In genomic region chr12:103838254-103838914, GRCh38 we compare ENCODE assay signal across 21 cellular contexts. TPM values are rescaled to one million over a fixed set of nuclear protein-coding genes. Genes with fewer than 3 reads are reported as not detected.
DNase-seq lines count a peak whose midpoint lies in the region; ATAC-seq and TF ChIP-seq lines count a peak whose summit lies in the region.
"Had no signal": no experiment of that assay in that cellular context is flagged by ENCODE, and none has a peak within 500 bp of the region (broad histone marks: within the 10 kb centered on the region; RNA-seq: fewer than 3 reads in every experiment).

No MANE protein-coding gene starts in this region.

- H3K4me1 Mint-ChIP-seq in activated naive CD8-positive, alpha-beta T cell (ENCODE audit: low read depth) = peaks cover 25% of the 10 kb centered on the region
- H3K4me1 Mint-ChIP-seq in activated naive CD8-positive, alpha-beta T cell treated with anti-CD3 and anti-CD28 coated beads for 36 hours = peaks cover 17% of the 10 kb centered on the region
- peaks cover 51% of the 10 kb centered on the region for H3K4me1 Mint-ChIP-seq in brain

- DNase-seq in activated naive CD8-positive, alpha-beta T cell treated with anti-CD3 and anti-CD28 coated beads for 36 hours = no peak
- DNase-seq in transverse colon (no peak), C1 segment of cervical spinal cord (lab: John Stamatoyannopoulos, UW) (no peak), left ventricle myocardium inferior (no peak)
- DNase-seq: ACHN; activated CD4-positive, CD25-positive, alpha-beta regulatory T cell; activated CD8-positive, alpha-beta T cell treated with anti-CD3 and anti-CD28 coated beads, Interleukin-2, amount 10 ng/mL, durations not matched to agents 7 days and 5 days; activated naive CD8-positive, alpha-beta T cell treated with anti-CD3 and anti-CD28 coated beads, Interleukin-2, amount 50 U/mL, for 24 hours; activated T-cell treated with anti-CD3 and anti-CD28 coated beads, Interleukin-2, amount 50 U/mL, for 72 hours; caudate nucleus; left lung; NCI-H1417 treated with DMSO at 0.1 percent for 48 hours; SIG-M5; stomach had no signal

- H3K36me3 ChIP-seq in muscle layer of colon (ENCODE audit: insufficient read depth, low read length) (no peaks in the 10 kb centered on the region), transverse colon (no peaks in the 10 kb centered on the region), left ventricle myocardium inferior (no peaks in the 10 kb centered on the region)
- H3K36me3 ChIP-seq: left lung, vagina had no signal

- H3K27me3 Mint-ChIP-seq in activated naive CD8-positive, alpha-beta T cell = no peaks in the 10 kb centered on the region
- no peaks in the 10 kb centered on the region for H3K27me3 Mint-ChIP-seq in activated naive CD8-positive, alpha-beta T cell treated with anti-CD3 and anti-CD28 coated beads for 36 hours
- peaks cover 16% of the 10 kb centered on the region for H3K27me3 Mint-ChIP-seq in brain
- H3K27me3 Mint-ChIP-seq: activated naive CD8-positive, alpha-beta T cell treated with anti-CD3 and anti-CD28 coated beads, Interleukin-2, amount 50 U/mL, for 24 hours had no signal

- WGBS in transverse colon (ENCODE audit: low coverage in 1 of 2), 2 donors = 100% methylated on average over 1 of the region's 1 CpG

- H3K9me3 ChIP-seq in muscle layer of colon (ENCODE audit: low read length) (no peaks in the 10 kb centered on the region), transverse colon (no peaks in the 10 kb centered on the region), left ventricle myocardium inferior (replicated peaks) (no peaks in the 10 kb centered on the region)
- H3K9me3 ChIP-seq: left lung, stomach, vagina had no signal

- H3K4me3 Mint-ChIP-seq in activated naive CD8-positive, alpha-beta T cell = peak overlapping the region; percentile 6
- no peak overlapping the region for H3K4me3 Mint-ChIP-seq in activated naive CD8-positive, alpha-beta T cell treated with anti-CD3 and anti-CD28 coated beads for 36 hours
- H3K4me3 Mint-ChIP-seq in brain = peak overlapping the region in 4 of 5 experiments; percentile 27 to 87 (median 86)
- H3K4me3 Mint-ChIP-seq: activated CD8-positive, alpha-beta T cell treated with anti-CD3 and anti-CD28 coated beads, Interleukin-2, amount 10 ng/mL, durations not matched to agents 7 days and 5 days; activated naive CD8-positive, alpha-beta T cell treated with anti-CD3 and anti-CD28 coated beads, Interleukin-2, amount 50 U/mL, for 24 hours; activated T-cell treated with anti-CD3 and anti-CD28 coated beads, Interleukin-2, amount 50 U/mL, for 72 hours had no signal

- no peak for TF ChIP-seq CTCF in brain (conservative IDR thresholded peaks at IDR 0.05)
- TF ChIP-seq CTCF in transverse colon (IDR thresholded peaks at IDR 0.05) = no peak
- no peak for TF ChIP-seq CTCF in left ventricle myocardium inferior (IDR thresholded peaks at IDR 0.05; ENCODE audit: borderline replicate concordance)

- H3K9ac ChIP-seq in muscle layer of colon (ENCODE audit: low read length) = peak overlapping the region; percentile 91

- peaks cover 43% of the 10 kb centered on the region for H3K4me1 ChIP-seq in muscle layer of colon (ENCODE audit: insufficient read depth, low read length)
- peaks cover 0 to 47% (median 16%) of the 10 kb centered on the region in 4 donors for H3K4me1 ChIP-seq in transverse colon
- peaks cover 25% of the 10 kb centered on the region for H3K4me1 ChIP-seq in left ventricle myocardium inferior

- H3K9me3 Mint-ChIP-seq in activated naive CD8-positive, alpha-beta T cell (ENCODE audit: low read depth) = no peaks in the 10 kb centered on the region
- no peaks in the 10 kb centered on the region for H3K9me3 Mint-ChIP-seq in activated naive CD8-positive, alpha-beta T cell treated with anti-CD3 and anti-CD28 coated beads for 36 hours
- H3K9me3 Mint-ChIP-seq in brain = peaks cover 0 to 3% (median 0%) of the 10 kb centered on the region in 5 experiments
- H3K9me3 Mint-ChIP-seq: activated naive CD8-positive, alpha-beta T cell treated with anti-CD3 and anti-CD28 coated beads, Interleukin-2, amount 50 U/mL, for 24 hours; activated T-cell treated with anti-CD3 and anti-CD28 coated beads, Interleukin-2, amount 50 U/mL, for 72 hours had no signal

- H3K27ac ChIP-seq in muscle layer of colon (ENCODE audit: low read depth, low read length) = peak overlapping the region; percentile 43
- peak overlapping the region in 3 of 4 donors; percentile 84 to 92 (median 88) for H3K27ac ChIP-seq in transverse colon
- H3K27ac ChIP-seq in left ventricle myocardium inferior (replicated peaks) = no peak overlapping the region
- H3K27ac ChIP-seq: left lung, skin epidermis, vagina had no signal

- peak overlapping the region in 1 of 2 donors; percentile 92 for H3K4me3 ChIP-seq in muscle layer of colon (ENCODE audit: low read depth in 1 of 2, low read length in 2 of 2)
- H3K4me3 ChIP-seq in transverse colon = peak overlapping the region; percentile 6 to 97 (median 83)
- no peak overlapping the region for H3K4me3 ChIP-seq in left ventricle myocardium inferior
- H3K4me3 ChIP-seq: GM12878, skin epidermis had no signal

- no peak for TF ChIP-seq POLR2A in transverse colon (IDR thresholded peaks at IDR 0.05)

- TF ChIP-seq EP300 in transverse colon (IDR thresholded peaks at IDR 0.05; ENCODE audit: low read depth) = no peak

- H3K27me3 ChIP-seq in muscle layer of colon (ENCODE audit: control insufficient read depth in 1 of 2, insufficient read depth in 2 of 2, low read length in 2 of 2) (no peaks in the 10 kb centered on the region), transverse colon (no peaks in the 10 kb centered on the region), left ventricle myocardium inferior (ENCODE audit: low read depth) (no peaks in the 10 kb centered on the region)
- H3K27me3 ChIP-seq: left lung, stomach, vagina had no signal

- ATAC-seq in HG02973 (IDR thresholded peaks at IDR 0.05; ENCODE audit: unreplicated experiment) = no peak
- ATAC-seq: activated CD8-positive, alpha-beta T cell treated with anti-CD3 and anti-CD28 coated beads, Interleukin-2, amount 10 ng/mL, durations not matched to agents 7 days and 5 days; activated naive CD8-positive, alpha-beta T cell treated with anti-CD3 and anti-CD28 coated beads, Interleukin-2, amount 50 U/mL, for 24 hours; activated T-cell treated with anti-CD3 and anti-CD28 coated beads, Interleukin-2, amount 50 U/mL, for 72 hours; GM12878; left lung had no signal

- in situ Hi-C loops in transverse colon (cut with MboI; ENCODE audit: low pct_ligation_motif_present in 1 of 4, low pct_unique_long_range_greater_than_20kb in 1 of 4, low sequenced_read_pairs in 3 of 4) = no loop called here

- intact Hi-C loops in transverse colon (cut with DNase I; ENCODE audit: low total_unique reads) (no loop called here), left ventricle myocardium inferior (cut with micrococcal nuclease) (no loop called here)

- H3K36me3 Mint-ChIP-seq in activated naive CD8-positive, alpha-beta T cell = peaks cover 14% of the 10 kb centered on the region
- peaks cover 9% of the 10 kb centered on the region for H3K36me3 Mint-ChIP-seq in activated naive CD8-positive, alpha-beta T cell treated with anti-CD3 and anti-CD28 coated beads for 36 hours
- H3K36me3 Mint-ChIP-seq in brain = peaks cover 19% of the 10 kb centered on the region

- H3K27ac Mint-ChIP-seq in activated naive CD8-positive, alpha-beta T cell = no peak overlapping the region
- H3K27ac Mint-ChIP-seq in activated naive CD8-positive, alpha-beta T cell treated with anti-CD3 and anti-CD28 coated beads for 36 hours = no peak overlapping the region
- no peak overlapping the region for H3K27ac Mint-ChIP-seq in brain
- H3K27ac Mint-ChIP-seq: activated CD8-positive, alpha-beta T cell treated with anti-CD3 and anti-CD28 coated beads, Interleukin-2, amount 10 ng/mL, durations not matched to agents 7 days and 5 days; activated naive CD8-positive, alpha-beta T cell treated with anti-CD3 and anti-CD28 coated beads, Interleukin-2, amount 50 U/mL, for 24 hours; activated T-cell treated with anti-CD3 and anti-CD28 coated beads, Interleukin-2, amount 50 U/mL, for 72 hours had no signal

RNA-seq across cellular contexts. Expression of gene NT5DC3, which starts 2.6 kb away (rescaled TPM):
- 1 to 10 TPM; 9.6 TPM for total RNA-seq in activated naive CD8-positive, alpha-beta T cell treated with anti-CD3 and anti-CD28 coated beads for 36 hours
- 4.4 TPM for polyA plus RNA-seq in brain (ENCODE audit: insufficient read depth, low read depth, low replicate concordance)
- total RNA-seq in transverse colon (10 to 100 TPM; 24.3 to 71.4 (median 54.8) TPM), left ventricle myocardium inferior (3.1 TPM)
